In genomic region chrX:121349263-121349662, GRCh38 we compare ENCODE assay signal across 10 cellular contexts.
"Had no signal": no experiment of that assay in that cellular context is flagged by ENCODE, and none has a peak within 500 bp of the region (broad histone marks: within the 10 kb centered on the region; RNA-seq: fewer than 3 reads in every experiment).

No MANE protein-coding gene starts in this region.

- H3K27ac ChIP-seq: HL-60 had no signal

- H3K9me3 ChIP-seq: HAP-1 had no signal

- H3K36me3 ChIP-seq: HAP-1 had no signal

- ATAC-seq: HCT116, HepG2, K562 had no signal

- DNase-seq: GOT3, H7, HFFc6, Karpas-422, KG1 had no signal

- H3K4me1 ChIP-seq: HAP-1 had no signal

- H3K4me3 ChIP-seq: HAP-1, K562 had no signal
